ENCODE assay signal across 9 cellular contexts in the genomic region with DNA sequence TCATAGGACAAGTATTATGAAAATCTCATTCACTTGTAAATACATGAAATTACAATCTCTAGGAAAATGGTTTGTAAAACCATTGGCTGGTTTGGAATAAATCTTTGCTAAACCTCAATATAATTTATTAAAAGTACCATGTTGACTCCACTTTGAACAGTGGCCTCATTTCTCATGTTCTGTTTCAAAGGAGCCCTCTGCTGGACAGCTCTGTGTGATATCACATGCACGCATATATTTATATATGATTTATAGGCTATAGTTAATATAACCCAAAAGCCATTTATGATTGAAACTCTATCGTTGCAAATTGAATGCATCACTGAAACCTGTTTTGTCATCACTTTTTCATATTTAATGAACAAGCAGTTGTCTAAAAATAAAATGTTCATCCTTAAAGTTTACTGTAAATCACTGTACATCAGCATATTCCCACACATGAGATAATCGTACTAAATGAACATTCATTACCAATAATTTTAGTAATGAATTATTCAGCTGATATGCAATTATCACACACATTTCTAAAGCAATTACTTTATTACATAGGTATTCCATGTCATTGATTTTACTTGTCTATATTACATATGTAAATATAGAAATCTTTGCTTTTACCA.
A peak's percentile ranks its signal among the peaks of the same experiment; 100 is the strongest.
DNase-seq lines count a peak whose midpoint lies in the region; FAIRE-seq and TF ChIP-seq lines count a peak whose summit lies in the region.
"Had no signal": no experiment of that assay in that cellular context is flagged by ENCODE, and none has a peak within 500 bp of the region (broad histone marks: within the 10 kb centered on the region; RNA-seq: fewer than 3 reads in every experiment).

No MANE protein-coding gene starts in this region.

- H3K27ac ChIP-seq in KMS-11: no peak overlapping the region
- H3K27ac ChIP-seq in SK-N-MC: no peak overlapping the region

- peak; percentile 55 for TF ChIP-seq CTCF in KMS-11 (conservative IDR thresholded peaks at IDR 0.05; ENCODE audit: low read depth, low read length)

- H2AFZ ChIP-seq in KMS-11 (ENCODE audit: low read depth): no peak overlapping the region

- FAIRE-seq in HTR-8/SVneo (lab: Jason Lieb, UNC): no peak

- no peaks in the 10 kb centered on the region for H3K4me1 ChIP-seq in KMS-11 (ENCODE audit: low read depth, poor library complexity, severe bottlenecking)

- H3K9ac ChIP-seq in KMS-11 (no peak overlapping the region), SK-N-MC (ENCODE audit: insufficient read length) (no peak overlapping the region)

- H3K36me3 ChIP-seq in KMS-11 (ENCODE audit: insufficient read depth): no peaks in the 10 kb centered on the region
- H3K36me3 ChIP-seq in SK-N-MC (ENCODE audit: insufficient read depth, low read length): no peaks in the 10 kb centered on the region

- H3K9me3 ChIP-seq in SK-N-MC (ENCODE audit: low read depth, low read length): no peaks in the 10 kb centered on the region

- H3K4me3 ChIP-seq in KMS-11 (IDR thresholded peaks at IDR 0.05; ENCODE audit: insufficient read depth, low read depth, low read length): no peak overlapping the region
- no peak overlapping the region for H3K4me3 ChIP-seq in SK-N-MC

- H3K79me2 ChIP-seq in KMS-11 (ENCODE audit: insufficient read depth, low read depth): no peaks in the 10 kb centered on the region

- no peaks in the 10 kb centered on the region for H4K20me1 ChIP-seq in KMS-11 (ENCODE audit: insufficient read depth)

- H3K4me2 ChIP-seq in KMS-11: no peak overlapping the region

- DNase-seq in AML-193 (lab: John Stamatoyannopoulos, UW): peak; percentile 14 to 28
- peak; percentile 16 for DNase-seq in SK-N-MC (ENCODE audit: low read depth, low spot score)
- peak; percentile 3 for DNase-seq in hepatic stellate cell (ENCODE audit: low spot score)
- no peak for DNase-seq in NOMO-1 treated with DMSO at 0.1 percent for 48 hours (lab: John Stamatoyannopoulos, UW; ENCODE audit: unreplicated experiment)
- DNase-seq in HTR-8/SVneo (ENCODE audit: insufficient read length, low spot score): no peak
- no peak for DNase-seq in activated CD4-positive, CD25-positive, alpha-beta regulatory T cell (lab: John Stamatoyannopoulos, UW)
- DNase-seq in SIG-M5 treated with dmso at 0.1 percent for 504 hours (lab: John Stamatoyannopoulos, UW; ENCODE audit: unreplicated experiment): no peak
- DNase-seq: stimulated activated naive B cell treated with anti-CD40 and anti-IgM and Interleukin-4, amounts not matched to agents 10 μg/mL and 1 μg/mL and 100 μg/mL, for 72 hours had no signal

- no peaks in the 10 kb centered on the region for H3K27me3 ChIP-seq in KMS-11 (ENCODE audit: insufficient read depth, low read depth)

Comparison
In these comparisons a context has a peak if more than half of its experiments do, and no peak if none do; other contexts are left out.
1. DNase-seq: peak in AML-193 (2 of 2), SK-N-MC (single experiment) and hepatic stellate cell (single experiment); none in NOMO-1 treated with DMSO at 0.1 percent for 48 hours (single experiment), HTR-8/SVneo (single experiment), activated CD4-positive, CD25-positive, alpha-beta regulatory T cell (0 of 4) and SIG-M5 treated with dmso at 0.1 percent for 504 hours (single experiment).